ENCODE assay signal across 23 cellular contexts in the genomic region with DNA sequence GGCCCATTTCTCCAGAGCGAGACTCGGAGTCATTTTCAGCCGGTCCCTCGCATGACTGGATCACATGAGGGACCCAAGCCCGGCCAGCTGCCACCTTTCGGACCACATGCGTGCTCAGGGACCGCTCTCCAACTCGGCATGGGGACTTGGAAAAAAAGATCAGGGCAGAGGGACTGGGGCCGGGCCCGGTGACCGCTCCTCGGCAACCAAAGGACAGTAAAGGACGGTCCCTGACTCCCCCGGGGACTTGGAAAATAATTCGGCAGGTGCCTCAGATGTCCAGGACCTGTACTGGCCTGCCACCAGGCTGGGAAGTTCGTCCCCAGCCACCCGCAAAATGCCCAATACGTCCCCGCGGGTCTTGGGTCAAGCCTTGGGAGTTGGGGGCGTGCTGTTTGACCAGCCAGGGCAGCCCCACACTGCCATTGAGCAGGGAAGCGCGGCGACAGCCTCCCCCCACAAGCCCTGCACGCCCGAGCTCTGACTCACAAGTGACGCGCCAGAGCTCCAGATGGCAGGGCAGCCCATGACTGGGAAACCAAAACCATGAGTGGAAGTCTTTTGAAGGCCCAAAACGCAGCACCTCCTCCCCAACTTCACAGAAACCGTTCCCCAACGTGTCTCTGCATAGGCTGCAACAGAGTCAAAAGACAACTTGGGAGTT.
A peak's percentile ranks its signal among the peaks of the same experiment; 100 is the strongest.
DNase-seq lines count a peak whose midpoint lies in the region; ATAC-seq, FAIRE-seq and TF ChIP-seq lines count a peak whose summit lies in the region.
"Had no signal": no experiment of that assay in that cellular context is flagged by ENCODE, and none has a peak within 500 bp of the region (broad histone marks: within the 10 kb centered on the region; RNA-seq: fewer than 3 reads in every experiment).

No MANE protein-coding gene starts in this region.

- H3K27me3 Mint-ChIP-seq in T-helper 17 cell (no peaks in the 10 kb centered on the region), memory B cell (no peaks in the 10 kb centered on the region), natural killer cell (ENCODE audit: low read depth in 2 of 2) (no peaks in the 10 kb centered on the region)
- H3K27me3 Mint-ChIP-seq: dendritic cell treated with granulocyte-macrophage colony-stimulating factor and Interleukin-4, amounts not matched to agents 40 ng/mL and 50 ng/mL, for 4 days; progenitor cell of endocrine pancreas; stimulated activated naive CD8-positive, alpha-beta T cell treated with anti-CD3 and anti-CD28 coated beads, Interleukin-15, Interleukin-2, amounts not matched to agents 100 ng/mL and 50 ng/mL, for 24 hours had no signal

- DNase-seq in GM10248 (ENCODE audit: extremely low spot score) (peak; percentile 21), T-helper 17 cell (no peak), memory B cell (ENCODE audit: low spot score in 2 of 2) (no peak), natural killer cell (no peak), COR-L47 (lab: John Stamatoyannopoulos, UW) (no peak), GM12892 (ENCODE audit: insufficient read length) (no peak)
- DNase-seq: activated CD4-positive, CD25-positive, alpha-beta regulatory T cell; activated gamma-delta T cell treated with Interleukin-2 at 50 U/mL for 16 hours; CD8-positive, alpha-beta T cell; DMS79; NCI-H1105; NCI-H2029 treated with DMSO at 0.1 percent for 48 hours; stimulated activated CD4-positive, alpha-beta T cell treated with anti-CD3 and anti-CD28 coated beads, Interleukin-2, amount 100 ng/mL, for 48 hours; T-helper 9 cell; tibial artery had no signal

- peak; percentile 54 for ATAC-seq in HG03095 (IDR thresholded peaks at IDR 0.05; ENCODE audit: unreplicated experiment)
- peak; percentile 23 for ATAC-seq in T-helper 17 cell
- ATAC-seq in memory B cell (ENCODE audit: low read depth), result peak; percentile 78
- no peak for ATAC-seq in natural killer cell
- ATAC-seq: CD8-positive, alpha-beta T cell; GM23338; left lung had no signal

- no peaks in the 10 kb centered on the region for H3K4me1 Mint-ChIP-seq in T-helper 17 cell
- H3K4me1 Mint-ChIP-seq in memory B cell, result peaks cover 7% of the 10 kb centered on the region
- no peaks in the 10 kb centered on the region for H3K4me1 Mint-ChIP-seq in natural killer cell

- TF ChIP-seq POLR2A in GM12892 (IDR thresholded peaks at IDR 0.05; ENCODE audit: low read depth, low read length), result no peak

- no peaks in the 10 kb centered on the region for H3K9me3 ChIP-seq in T-helper 17 cell (ENCODE audit: control insufficient read depth, low read length, poor library complexity, severe bottlenecking)

- FAIRE-seq in GM12892 (lab: Jason Lieb, UNC), result no peak
- FAIRE-seq: HTR-8/SVneo had no signal

- CTCF ChIA-PET in GM10248 (lab: Yijun Ruan, JAX), result no interaction called here

- POLR2A ChIA-PET in GM10248 (lab: Yijun Ruan, JAX), result no interaction called here

- H3K4me3 Mint-ChIP-seq in T-helper 17 cell (peak overlapping the region; percentile 57), memory B cell (peak overlapping the region; percentile 60), natural killer cell (no peak overlapping the region)
- H3K4me3 Mint-ChIP-seq: CD8-positive, alpha-beta T cell; dendritic cell treated with granulocyte-macrophage colony-stimulating factor and Interleukin-4, amounts not matched to agents 40 ng/mL and 50 ng/mL, for 4 days; GM23338; neural crest cell; stimulated activated naive CD8-positive, alpha-beta T cell treated with anti-CD3 and anti-CD28 coated beads, Interleukin-15, Interleukin-2, amounts not matched to agents 100 ng/mL and 50 ng/mL, for 24 hours had no signal

- H3K27ac Mint-ChIP-seq in T-helper 17 cell (no peak overlapping the region), memory B cell (no peak overlapping the region), natural killer cell (no peak overlapping the region)
- H3K27ac Mint-ChIP-seq: CD8-positive, alpha-beta T cell; dendritic cell treated with granulocyte-macrophage colony-stimulating factor and Interleukin-4, amounts not matched to agents 40 ng/mL and 50 ng/mL, for 4 days; GM23338; progenitor cell of endocrine pancreas; stimulated activated naive CD8-positive, alpha-beta T cell treated with anti-CD3 and anti-CD28 coated beads, Interleukin-15, Interleukin-2, amounts not matched to agents 100 ng/mL and 50 ng/mL, for 24 hours had no signal

- TF ChIP-seq CTCF in GM10248 (IDR thresholded peaks at IDR 0.05; ENCODE audit: control extremely low read depth, extremely low read depth, low read depth, missing control alignments), result no peak
- no peak for TF ChIP-seq CTCF in natural killer cell (IDR thresholded peaks at IDR 0.05)

- intact Hi-C loops in natural killer cell (cut with micrococcal nuclease), result no loop called here

- H3K9me3 Mint-ChIP-seq in memory B cell (peaks cover 9% of the 10 kb centered on the region), natural killer cell (peaks cover 8 to 20% of the 10 kb centered on the region in 2 donors)
- H3K9me3 Mint-ChIP-seq: GM23338 had no signal

- H3K36me3 Mint-ChIP-seq in T-helper 17 cell (ENCODE audit: low read depth), result no peaks in the 10 kb centered on the region
- H3K36me3 Mint-ChIP-seq in memory B cell, result peaks cover 5% of the 10 kb centered on the region
- peaks cover 19% of the 10 kb centered on the region for H3K36me3 Mint-ChIP-seq in natural killer cell
- H3K36me3 Mint-ChIP-seq: CD8-positive, alpha-beta T cell had no signal

Comparison
In these comparisons a context has a peak if more than half of its experiments do, and no peak if none do; other contexts are left out.
1. ATAC-seq: peak in HG03095 (single experiment), T-helper 17 cell (single experiment) and memory B cell (single experiment); none in natural killer cell (0 of 3).